Comparison of ENCODE assay signal across 8 cellular contexts in genomic region chr11:126607374-126607773, GRCh38.
DNase-seq lines count a peak whose midpoint lies in the region; ATAC-seq, FAIRE-seq and TF ChIP-seq lines count a peak whose summit lies in the region.

No MANE protein-coding gene starts in this region.

- H3K9me3 Mint-ChIP-seq in CD4-positive, alpha-beta memory T cell, result no peaks in the 10 kb centered on the region

- H3K36me3 ChIP-seq in HCT116 (ENCODE audit: control insufficient read depth in 1 of 2, insufficient read depth in 2 of 2, low read length in 2 of 2), result no peaks in the 10 kb centered on the region
- no peaks in the 10 kb centered on the region for H3K36me3 ChIP-seq in GM12878 (ENCODE audit: control insufficient read depth in 2 of 2, insufficient read depth in 2 of 2, low read length in 1 of 2)
- no peaks in the 10 kb centered on the region for H3K36me3 ChIP-seq in testis (ENCODE audit: low read depth, missing control alignments)
- no peaks in the 10 kb centered on the region for H3K36me3 ChIP-seq in CD4-positive, alpha-beta memory T cell (ENCODE audit: insufficient read depth, low read length)

- no peak for TF ChIP-seq EP300 in GM12878 (IDR thresholded peaks at IDR 0.05; ENCODE audit: borderline replicate concordance in 1 of 2, control insufficient read depth in 1 of 2, low read depth in 2 of 2, low read length in 2 of 2)

- peaks cover 0 to 4% of the 10 kb centered on the region in 2 experiments; a peak in 2 of 4 replicates for H3K4me1 ChIP-seq in HCT116 (ENCODE audit: control insufficient read depth in 1 of 2, insufficient read depth in 2 of 2, low read length in 2 of 2)
- no peaks in the 10 kb centered on the region for H3K4me1 ChIP-seq in GM12878 (ENCODE audit: control insufficient read depth, insufficient read depth, low read length)
- no peaks in the 10 kb centered on the region for H3K4me1 ChIP-seq in testis
- H3K4me1 ChIP-seq in CD4-positive, alpha-beta memory T cell (ENCODE audit: insufficient read depth, low read length), result no peaks in the 10 kb centered on the region

- H2AFZ ChIP-seq in HCT116 (ENCODE audit: low read depth, low read length, poor library complexity, severe bottlenecking) (peak overlapping the region; percentile 82), GM12878 (ENCODE audit: control insufficient read depth, low read depth, low read length) (no peak overlapping the region)

- TF ChIP-seq CTCF in HCT116 (IDR thresholded peaks at IDR 0.05 in 2 of 3, conservative IDR thresholded peaks at IDR 0.05 in 1 of 3; ENCODE audit: borderline replicate concordance in 1 of 3, insufficient read depth in 1 of 3, low read depth in 2 of 3, low read length in 2 of 3) (peak; percentile 55 to 83 (median 82)), GM12878 (IDR thresholded peaks at IDR 0.05 in 2 of 3, conservative IDR thresholded peaks at IDR 0.05 in 1 of 3; ENCODE audit: control insufficient read depth in 2 of 3, extremely low read depth in 1 of 3, insufficient read depth in 1 of 3, low read depth in 3 of 3, low read length in 3 of 3) (peak; percentile 50 to 77 (median 74); a peak in 5 of 6 replicates), testis (IDR thresholded peaks at IDR 0.05) (peak; percentile 29 to 65 (median 54))

- SMC1A ChIA-PET in GM12878 (lab: Charles Lee; ENCODE audit: uncharacterized antibody, unreplicated experiment), result interaction anchor here (0.8 to 1.2 kb wide), 3 partner anchors 81 to 467 kb away, joined by 3 to 5 read pairs (median 4); no protein-coding TSS in a partner anchor

- CTCF ChIA-PET in HCT116 (lab: Charles Lee) (interaction anchor here (0.7 to 2.4 kb wide), 10 partner anchors 13 to 1432 kb away, joined by 3 to 14 read pairs (median 4); no protein-coding TSS in a partner anchor), GM12878 (lab: Yijun Ruan, JAX) (interaction anchor here (0.7 to 2.3 kb wide), 7 partner anchors 109 to 1272 kb away, joined by 3 to 13 read pairs (median 4); no protein-coding TSS in a partner anchor)
- CTCF ChIA-PET in CD4-positive, alpha-beta memory T cell (lab: Charles Lee; ENCODE audit: partially characterized antibody), result no interaction called here

- H3K9me3 ChIP-seq in HCT116 (ENCODE audit: control insufficient read depth in 1 of 2, insufficient read depth in 1 of 2, low read depth in 1 of 2, low read length in 2 of 2) (no peaks in the 10 kb centered on the region), GM12878 (replicated peaks; ENCODE audit: control insufficient read depth, insufficient read depth, low read length) (no peaks in the 10 kb centered on the region), testis (no peaks in the 10 kb centered on the region)
- no peaks in the 10 kb centered on the region for H3K9me3 ChIP-seq in CD4-positive, alpha-beta memory T cell (ENCODE audit: control insufficient read depth in 1 of 2, low read length in 2 of 2)

- H3K36me3 Mint-ChIP-seq in CD4-positive, alpha-beta memory T cell, result no peaks in the 10 kb centered on the region

- DNase-seq in ELR (ENCODE audit: low read depth) (peak; percentile 71), HCT116 (ENCODE audit: low read depth, low spot score) (peak; percentile 31), NCI-H226 (peak; percentile 43), GM12878 (ENCODE audit: low read depth, low spot score) (no peak), iris pigment epithelial cell (ENCODE audit: low read depth) (peak; percentile 34), testis (peak; percentile 62)
- DNase-seq in CD4-positive, alpha-beta memory T cell, result no peak

- no peak overlapping the region for H3K27ac Mint-ChIP-seq in CD4-positive, alpha-beta memory T cell

- BruUV-seq in HCT116 (replicated peaks; lab: Mats Ljungman, UMichigan), result no TSS peak
- no TSS peak for BruUV-seq in GM12878 (replicated peaks; lab: Mats Ljungman, UMichigan)

- in situ Hi-C loops in GM12878 (cut with MboI), result no loop called here

- H3K27me3 Mint-ChIP-seq in CD4-positive, alpha-beta memory T cell, result peaks cover 17 to 21% of the 10 kb centered on the region in 2 donors

- peak overlapping the region in 1 of 2 experiments; percentile 20; a peak in 1 of 4 replicates for H3K4me3 ChIP-seq in HCT116 (replicated peaks in 1 of 2; ENCODE audit: low read depth in 1 of 2, low read length in 2 of 2)
- no peak overlapping the region for H3K4me3 ChIP-seq in GM12878
- no peak overlapping the region for H3K4me3 ChIP-seq in testis
- no peak overlapping the region for H3K4me3 ChIP-seq in CD4-positive, alpha-beta memory T cell (ENCODE audit: low read length in 2 of 2)

- peak; percentile 31 for FAIRE-seq in GM12878 (lab: Jason Lieb, UNC)

- RAD21 ChIA-PET in HCT116 (lab: Charles Lee; ENCODE audit: low non-redundant PET in 1 of 2, low total read pairs in 2 of 2, uncharacterized antibody in 2 of 2, unreplicated experiment in 2 of 2) (interaction anchor here (1.0 kb wide), 2 partner anchors 123 to 383 kb away, joined by 3 to 4 read pairs; no protein-coding TSS in a partner anchor), GM12878 (lab: Charles Lee; ENCODE audit: unreplicated experiment) (interaction anchor here (0.8 to 1.7 kb wide), 3 partner anchors 16 to 467 kb away, joined by 3 to 5 read pairs (median 3); no protein-coding TSS in a partner anchor)

- H3K4me2 ChIP-seq in HCT116 (ENCODE audit: low read length), result peak overlapping the region; percentile 66
- no peak overlapping the region for H3K4me2 ChIP-seq in GM12878 (ENCODE audit: control insufficient read depth, insufficient read depth)

- no peak overlapping the region for H3K9ac ChIP-seq in HCT116 (ENCODE audit: low read length)
- no peak overlapping the region for H3K9ac ChIP-seq in GM12878 (ENCODE audit: control insufficient read depth, insufficient read depth, low read length)

- intact Hi-C loops in HCT116 (cut with micrococcal nuclease), result loop anchor here (1.0 to 10.0 kb wide), 4 partner anchors 165 to 740 kb away; no protein-coding TSS in a partner anchor
- intact Hi-C loops in GM12878 (cut with micrococcal nuclease; ENCODE audit: unreplicated experiment), result loop anchor here (1.0 to 10.0 kb wide), 6 partner anchors 95 to 737 kb away; no protein-coding TSS in a partner anchor
- intact Hi-C loops in testis (cut with DNase I; ENCODE audit: low total_unique reads), result no loop called here
- intact Hi-C loops in CD4-positive, alpha-beta memory T cell (cut with micrococcal nuclease), result no loop called here

- no peak for TF ChIP-seq POLR2A in HCT116 (IDR thresholded peaks at IDR 0.05; ENCODE audit: borderline replicate concordance, extremely low read depth, insufficient read depth, insufficient read length)
- no peak for TF ChIP-seq POLR2A in GM12878 (IDR thresholded peaks at IDR 0.05; ENCODE audit: low read depth, low read length)
- no peak for TF ChIP-seq POLR2A in testis (IDR thresholded peaks at IDR 0.05)

- ATAC-seq in HCT116 (peak; percentile 99), GM12878 (peak; percentile 93), GM18511 (IDR thresholded peaks at IDR 0.05; ENCODE audit: unreplicated experiment) (no peak)

- POLR2A ChIA-PET in HCT116 (lab: Charles Lee), result no interaction called here
- POLR2A ChIA-PET in GM12878 (lab: Charles Lee), result no interaction called here
- POLR2A ChIA-PET in CD4-positive, alpha-beta memory T cell (lab: Charles Lee; ENCODE audit: partially characterized antibody), result no interaction called here

- peaks cover 0 to 5% (median 0%) of the 10 kb centered on the region in 4 donors for H3K4me1 Mint-ChIP-seq in CD4-positive, alpha-beta memory T cell

- H3K27me3 ChIP-seq in HCT116 (ENCODE audit: insufficient read depth, low read length) (peaks cover 24% of the 10 kb centered on the region; the same call in 1 of the 2 replicates), GM12878 (replicated peaks in 1 of 2; ENCODE audit: control insufficient read depth in 2 of 2, insufficient read depth in 2 of 2, low read length in 1 of 2) (peaks cover 2% of the 10 kb centered on the region in 2 experiments; a peak in 2 of 4 replicates), testis (no peaks in the 10 kb centered on the region)
- no peaks in the 10 kb centered on the region for H3K27me3 ChIP-seq in CD4-positive, alpha-beta memory T cell (ENCODE audit: insufficient read depth, low read length)

- 9% methylated on average over 8 of the region's 8 CpGs for WGBS in GM12878 (ENCODE audit: insufficient coverage, insufficient replicate concordance, low lambda C conversion rate, missing lambda C conversion rate)
- WGBS in testis, 2 donors, result 25 to 47% methylated on average over 8 of the region's 8 CpGs

- H3K9me2 ChIP-seq in HCT116 (ENCODE audit: insufficient read depth), result no peaks in the 10 kb centered on the region

- no peaks in the 10 kb centered on the region for H3K79me2 ChIP-seq in HCT116 (ENCODE audit: insufficient read depth, low read length)
- H3K79me2 ChIP-seq in GM12878 (ENCODE audit: control insufficient read depth, insufficient read depth, low read length), result no peaks in the 10 kb centered on the region

- H3K27ac ChIP-seq in HCT116 (ENCODE audit: low read depth, low read length) (no peak overlapping the region), GM12878 (ENCODE audit: control insufficient read depth, insufficient read depth) (no peak overlapping the region), testis (no peak overlapping the region)
- H3K27ac ChIP-seq in CD4-positive, alpha-beta memory T cell (ENCODE audit: low read depth, low read length), result no peak overlapping the region

- TF ChIP-seq RAD21 in HCT116 (IDR thresholded peaks at IDR 0.05; ENCODE audit: low read depth) (peak; percentile 86), GM12878 (IDR thresholded peaks at IDR 0.05; ENCODE audit: insufficient read depth, low read depth, low read length) (peak; percentile 51)

- H3K4me3 Mint-ChIP-seq in CD4-positive, alpha-beta memory T cell, result no peak overlapping the region

- H4K20me1 ChIP-seq in HCT116 (ENCODE audit: insufficient read depth) (no peaks in the 10 kb centered on the region), GM12878 (ENCODE audit: control insufficient read depth, insufficient read depth) (no peaks in the 10 kb centered on the region; the same call in 1 of the 2 replicates)

TF ChIP-seq in HCT116, 20 proteins besides CTCF, POLR2A, EP300 and RAD21:
- no peak for TF ChIP-seq FOSL1 (IDR thresholded peaks at IDR 0.05; ENCODE audit: low read depth)
- no peak for TF ChIP-seq MAX (IDR thresholded peaks at IDR 0.05)

TF ChIP-seq in GM12878, 131 proteins besides CTCF, POLR2A, EP300 and RAD21:
- no peak for TF ChIP-seq FOS (IDR thresholded peaks at IDR 0.05; ENCODE audit: borderline replicate concordance, extremely low read depth, insufficient read length)
- peak; percentile 68 for TF ChIP-seq SMC3 (IDR thresholded peaks at IDR 0.05; ENCODE audit: borderline replicate concordance, low read length)

Comparison
In these comparisons a context has a peak if more than half of its experiments do, and no peak if none do; other contexts are left out.
1. DNase-seq: peak in ELR (single experiment), HCT116 (single experiment), NCI-H226 (single experiment), iris pigment epithelial cell (single experiment) and testis (single experiment); none in GM12878 (single experiment) and CD4-positive, alpha-beta memory T cell (0 of 5).
2. intact Hi-C loops: an anchor here in HCT116 (1.0 to 10.0 kb wide) and GM12878 (1.0 to 10.0 kb wide); none called in testis and CD4-positive, alpha-beta memory T cell.
3. Peak in every context shown above with its lines, with median percentiles within 50 percentile points of each other: CTCF ChIP-seq.